6 cellular contexts compared by ENCODE assay signal in the genomic region with DNA sequence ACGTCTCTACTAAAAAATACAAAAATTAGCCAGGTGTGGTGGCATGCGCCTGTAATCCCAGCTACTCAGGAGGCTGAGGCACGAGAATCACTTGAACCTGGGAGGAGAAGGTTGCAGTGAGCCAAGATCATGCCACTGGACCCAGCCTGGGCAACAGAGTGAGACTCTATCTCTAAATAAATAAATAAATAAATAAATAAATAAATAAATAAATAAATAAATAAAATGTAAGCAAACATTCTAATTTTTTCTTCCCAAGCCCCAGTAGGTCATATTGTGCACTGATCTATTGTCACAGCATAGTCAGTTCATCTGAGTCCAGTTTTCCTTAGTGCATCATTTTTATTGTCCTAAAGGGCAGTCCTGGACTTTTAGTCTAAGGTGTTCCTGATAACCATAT. TPM values are rescaled to one million over a fixed set of nuclear protein-coding genes. Genes with fewer than 3 reads are reported as not detected.
"Had no signal": no experiment of that assay in that cellular context is flagged by ENCODE, and none has a peak within 500 bp of the region (broad histone marks: within the 10 kb centered on the region; RNA-seq: fewer than 3 reads in every experiment).

No MANE protein-coding gene starts in this region.

RNA-seq across cellular contexts. Expression of gene DBX2, which starts 44.5 kb away (rescaled TPM):
- polyA plus RNA-seq: hepatocyte; immature natural killer cell; keratinocyte; liver; mammary epithelial cell; naive thymus-derived CD4-positive, alpha-beta T cell had no signal
